26 cellular contexts compared by ENCODE assay signal in the genomic region with DNA sequence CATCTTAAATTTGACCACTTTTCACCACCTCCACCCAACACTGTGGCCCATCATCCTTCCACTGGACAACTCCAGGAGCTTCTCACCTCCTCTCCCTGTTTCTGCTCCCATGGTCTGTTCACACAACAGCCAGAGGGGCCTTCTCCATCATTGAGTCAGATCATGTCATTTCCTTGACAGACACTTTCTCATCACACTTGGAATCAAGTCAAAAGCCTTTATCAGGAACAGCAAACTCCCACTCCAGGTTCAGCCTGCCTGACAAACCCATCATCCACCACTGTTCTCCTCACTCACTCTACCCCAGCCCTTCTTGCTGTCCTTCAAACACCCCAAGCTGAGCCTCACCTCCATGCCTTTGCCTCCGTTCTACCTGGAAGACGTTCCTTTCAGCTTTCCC.
"Had no signal": no experiment of that assay in that cellular context is flagged by ENCODE, and none has a peak within 500 bp of the region (broad histone marks: within the 10 kb centered on the region; RNA-seq: fewer than 3 reads in every experiment).

No MANE protein-coding gene starts in this region.

- H3K9me3 ChIP-seq: mucosa of descending colon, neutrophil, prostate gland, right atrium auricular region, suprapubic skin, transverse colon, upper lobe of right lung, uterus had no signal

- H3K27me3 ChIP-seq: gastroesophageal sphincter, heart left ventricle, hepatocyte, right atrium auricular region, transverse colon, upper lobe of right lung, uterus had no signal

- H3K4me3 ChIP-seq: gastroesophageal sphincter, heart left ventricle, hepatocyte, lung, mucosa of descending colon, prostate gland, right atrium auricular region, smooth muscle cell, suprapubic skin, transverse colon, upper lobe of right lung, uterus had no signal

- H3K79me2 ChIP-seq: hepatocyte had no signal

- H2AFZ ChIP-seq: hepatocyte had no signal

- H3K27ac ChIP-seq: gastroesophageal sphincter, heart left ventricle, hepatocyte, neutrophil, prostate gland, right atrium auricular region, suprapubic skin, transverse colon, upper lobe of right lung, uterus had no signal

- H3K4me1 ChIP-seq: gastroesophageal sphincter, heart left ventricle, prostate gland, right atrium auricular region, suprapubic skin, transverse colon, upper lobe of right lung, uterus had no signal

- DNase-seq: cortex of kidney; effector memory CD8-positive, alpha-beta T cell; foreskin fibroblast; heart left ventricle; kidney glomerular epithelial cell; left ventricle myocardium superior; mesenchymal stem cell; mucosa of descending colon; naive B cell; stimulated activated CD4-positive, alpha-beta T cell treated with anti-CD3 and anti-CD28 coated beads, Interleukin-12 subunit alpha, Interleukin-12 subunit beta, amount 100 ng/mL, for 4 hours; stimulated activated CD4-positive, alpha-beta T cell treated with anti-CD3 and anti-CD28 coated beads, Interleukin-1b, Interleukin-23, amount 100 ng/mL, for 48 hours; stimulated activated CD4-positive, alpha-beta T cell treated with anti-CD3 and anti-CD28 coated beads, Interleukin-4, amount 100 ng/mL, for 1 hour; stimulated activated CD8-positive, alpha-beta memory T cell treated with anti-CD3 and anti-CD28 coated beads, Interleukin-4, amount 100 ng/mL, for 48 hours; stimulated activated naive CD4-positive, alpha-beta T cell; stimulated activated naive CD8-positive, alpha-beta T cell treated with anti-CD3 and anti-CD28 coated beads, Interleukin-15, amount 100 ng/mL, for 72 hours; transverse colon; upper lobe of right lung; uterus had no signal

- H3K4me2 ChIP-seq: hepatocyte, smooth muscle cell had no signal

- H3K36me3 ChIP-seq: gastroesophageal sphincter, heart left ventricle, neutrophil, prostate gland, right atrium auricular region, suprapubic skin, transverse colon, upper lobe of right lung, uterus had no signal
